19 cellular contexts compared by ENCODE assay signal in the genomic region with DNA sequence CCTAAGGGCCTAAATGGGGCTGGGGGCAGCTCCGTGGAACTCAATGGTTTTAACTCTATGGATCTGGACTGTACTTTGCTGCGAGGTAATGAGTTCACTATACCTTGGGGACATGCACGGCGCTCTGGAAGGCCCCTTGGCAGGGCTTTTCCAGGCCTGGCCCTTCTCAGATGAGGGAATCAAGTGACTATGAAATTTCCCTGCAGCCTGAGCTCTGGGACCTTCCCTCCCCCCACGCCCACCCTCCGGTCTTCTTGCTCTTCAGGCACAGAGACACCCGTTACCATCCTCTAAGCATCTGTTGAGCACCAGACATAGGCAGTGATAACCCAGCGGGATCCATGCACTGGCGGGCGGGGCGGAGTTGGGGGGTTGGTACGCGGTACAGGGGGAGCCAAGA.
A peak's percentile ranks its signal among the peaks of the same experiment; 100 is the strongest.
DNase-seq lines count a peak whose midpoint lies in the region; FAIRE-seq and TF ChIP-seq lines count a peak whose summit lies in the region.
"Had no signal": no experiment of that assay in that cellular context is flagged by ENCODE, and none has a peak within 500 bp of the region (broad histone marks: within the 10 kb centered on the region; RNA-seq: fewer than 3 reads in every experiment).

No MANE protein-coding gene starts in this region.

- no peak overlapping the region for H2BK5ac ChIP-seq in H9 (ENCODE audit: insufficient read length, low read length)

- no peaks in the 10 kb centered on the region for H3K79me2 ChIP-seq in H9 (ENCODE audit: insufficient read depth, low read length)

- H3K4me2 ChIP-seq in H9 (ENCODE audit: insufficient read depth, insufficient read length, low read length) = no peak overlapping the region

- H3K9me3 ChIP-seq in H9 (ENCODE audit: control insufficient read depth, low read depth, low read length) (no peaks in the 10 kb centered on the region), kidney (ENCODE audit: control insufficient read depth in 1 of 2, low read length in 2 of 2) (no peaks in the 10 kb centered on the region), spleen (peaks cover 0 to 13% (median under 1%) of the 10 kb centered on the region in 8 donors), prostate gland (no peaks in the 10 kb centered on the region)
- H3K9me3 ChIP-seq: BE2C had no signal

- H2BK12ac ChIP-seq in H9 (ENCODE audit: insufficient read length, low read depth, low read length) = no peak overlapping the region

- no peak overlapping the region for H2BK15ac ChIP-seq in H9 (ENCODE audit: low read depth, low read length)

- H3K4me1 ChIP-seq in H9 (ENCODE audit: insufficient read depth, low read length) = no peaks in the 10 kb centered on the region; the same call in 1 of the 2 replicates
- no peaks in the 10 kb centered on the region for H3K4me1 ChIP-seq in kidney (ENCODE audit: control insufficient read depth in 1 of 2, insufficient read depth in 1 of 2, low read depth in 1 of 2, low read length in 2 of 2)
- H3K4me1 ChIP-seq in spleen = peaks cover 0 to 12% (median 0%) of the 10 kb centered on the region in 6 donors
- no peaks in the 10 kb centered on the region for H3K4me1 ChIP-seq in prostate gland (replicated peaks)
- H3K4me1 ChIP-seq: BE2C had no signal

- H3K27ac ChIP-seq in H9 (ENCODE audit: insufficient read length, low read depth, low read length) = no peak overlapping the region
- no peak overlapping the region for H3K27ac ChIP-seq in kidney (ENCODE audit: low read depth in 2 of 2, low read length in 2 of 2)
- H3K27ac ChIP-seq in spleen = no peak overlapping the region
- H3K27ac ChIP-seq in prostate gland = no peak overlapping the region

- no peaks in the 10 kb centered on the region; the same call in 1 of the 2 replicates for H3K27me3 Mint-ChIP-seq in H9 (ENCODE audit: low read depth)

- H3K9me3 Mint-ChIP-seq in H9 = no peaks in the 10 kb centered on the region

- H4K5ac ChIP-seq in H9 (ENCODE audit: insufficient read length, low read depth, low read length) = no peak overlapping the region

- TF ChIP-seq CTCF in H9 (conservative IDR thresholded peaks at IDR 0.05) (no peak), kidney (IDR thresholded peaks at IDR 0.05; ENCODE audit: borderline replicate concordance, extremely low read depth, insufficient read depth) (no peak), spleen (IDR thresholded peaks at IDR 0.05 in 8 of 11, conservative IDR thresholded peaks at IDR 0.05 in 3 of 11) (no peak), prostate gland (IDR thresholded peaks at IDR 0.05) (no peak)

- H3K79me1 ChIP-seq in H9 (ENCODE audit: insufficient read depth, low read depth, low read length, poor library complexity, severe bottlenecking) = no peaks in the 10 kb centered on the region

- intact Hi-C loops in kidney (cut with DNase I) = no loop called here
- intact Hi-C loops in spleen (cut with DNase I; ENCODE audit: low total_unique reads) = no loop called here
- intact Hi-C loops in prostate gland (cut with DNase I) = no loop called here

- DNase-seq in NCI-H748 (lab: John Stamatoyannopoulos, UW; ENCODE audit: unreplicated experiment) (peak; percentile 7), NCI-H748 treated with DMSO at 0.1 percent for 48 hours (lab: John Stamatoyannopoulos, UW) (no peak), H9 (no peak), kidney (peak; percentile 45), spleen (peak; percentile 48), activated T-cell treated with anti-CD3 and anti-CD28 coated beads for 4 hours (no peak), LoVo (ENCODE audit: low spot score) (no peak), prostate gland (ENCODE audit: low spot score) (no peak)
- DNase-seq: 8988T, DND-41, HCEC 1CT, IMR-90, Karpas-422, MM.1S, NCI-H1694 treated with DMSO at 0.1 percent for 48 hours, NCI-H526 treated with DMSO at 0.1 percent for 48 hours, OCI-M1 had no signal

- H3K36me3 ChIP-seq in kidney (ENCODE audit: control insufficient read depth in 1 of 2, insufficient read depth in 2 of 2, low read length in 2 of 2) = no peaks in the 10 kb centered on the region
- no peaks in the 10 kb centered on the region for H3K36me3 ChIP-seq in spleen
- H3K36me3 ChIP-seq in prostate gland = no peaks in the 10 kb centered on the region
- H3K36me3 ChIP-seq: BE2C had no signal

- H3K23ac ChIP-seq in H9 (ENCODE audit: insufficient read length, low read depth, low read length) = no peak overlapping the region

- H3K9ac ChIP-seq in H9 (ENCODE audit: extremely low read depth, insufficient read length, low read length) (no peak overlapping the region), kidney (ENCODE audit: low read length in 2 of 2) (no peak overlapping the region)

- H2AFZ ChIP-seq in H9 (ENCODE audit: low read length) = no peak overlapping the region

- TF ChIP-seq POLR2A in spleen (IDR thresholded peaks at IDR 0.05) (no peak), prostate gland (IDR thresholded peaks at IDR 0.05) (no peak)

- no peaks in the 10 kb centered on the region for H4K20me1 ChIP-seq in H9 (ENCODE audit: control insufficient read depth, insufficient read depth, insufficient read length)

- H3K4me3 ChIP-seq in kidney (ENCODE audit: low read length in 2 of 2) = no peak overlapping the region
- no peak overlapping the region for H3K4me3 ChIP-seq in spleen
- H3K4me3 ChIP-seq in prostate gland = no peak overlapping the region

- FAIRE-seq in kidney (lab: Jason Lieb, UNC) = no peak
- FAIRE-seq: G401.6 had no signal

- no peaks in the 10 kb centered on the region for H3K36me3 Mint-ChIP-seq in H9 (ENCODE audit: insufficient read depth in 1 of 3, low read depth in 3 of 3)

- H3K4me3 Mint-ChIP-seq in H9 = no peak overlapping the region

- H4K91ac ChIP-seq in H9 (ENCODE audit: insufficient read length, low read depth, low read length) = no peak overlapping the region

- no peak overlapping the region for H3K4ac ChIP-seq in H9 (ENCODE audit: low read depth, low read length)

- H3K23me2 ChIP-seq in H9 (ENCODE audit: insufficient read length, low read depth, low read length, poor library complexity, severe bottlenecking) = no peaks in the 10 kb centered on the region

- no peak overlapping the region for H2BK120ac ChIP-seq in H9 (ENCODE audit: low read depth, low read length, poor library complexity, severe bottlenecking)

- H3K4me1 Mint-ChIP-seq in H9 = peaks cover 8 to 19% of the 10 kb centered on the region in 2 experiments

- no peak overlapping the region for H3K56ac ChIP-seq in H9 (ENCODE audit: insufficient read length, low read depth, low read length)

- H3K27me3 ChIP-seq in H9 (ENCODE audit: insufficient read depth, low read length) = no peaks in the 10 kb centered on the region
- H3K27me3 ChIP-seq in spleen (replicated peaks in 1 of 7) = peaks cover 0 to 60% (median 0%) of the 10 kb centered on the region in 7 donors
- no peaks in the 10 kb centered on the region for H3K27me3 ChIP-seq in prostate gland (replicated peaks; ENCODE audit: insufficient read depth)
- H3K27me3 ChIP-seq: BE2C had no signal

- no peak overlapping the region for H3K14ac ChIP-seq in H9 (ENCODE audit: insufficient read depth, low read length)

- no peak overlapping the region for H3T11ph ChIP-seq in H9 (ENCODE audit: low read length)

- peak overlapping the region in 2 of 3 experiments; percentile 70 to 85; a peak in 1 of 7 replicates for H3K27ac Mint-ChIP-seq in H9

- H2BK20ac ChIP-seq in H9 (ENCODE audit: low read depth, low read length, poor library complexity, severe bottlenecking) = no peak overlapping the region

- H3K18ac ChIP-seq in H9 (ENCODE audit: insufficient read length, low read depth, low read length) = no peak overlapping the region

- H4K8ac ChIP-seq in H9 (replicated peaks; ENCODE audit: insufficient read length, low read depth, low read length) = no peak overlapping the region

- H2AK5ac ChIP-seq in H9 (ENCODE audit: insufficient read length, low read length) = no peak overlapping the region

- no CpG with 5 or more reads among the region's 13 CpGs for WGBS in H9 (ENCODE audit: extremely low coverage, insufficient read length, low lambda C conversion rate)
- WGBS in spleen, 5 donors = 74 to 82% (median 81%) methylated on average over 12 to 13 of the region's 13 CpGs
- 85% methylated on average over 13 of the region's 13 CpGs for WGBS in prostate gland

Comparison
In these comparisons a context has a peak if more than half of its experiments do, and no peak if none do; other contexts are left out.
1. DNase-seq: peak in NCI-H748 (single experiment), kidney (single experiment) and spleen (single experiment); none in NCI-H748 treated with DMSO at 0.1 percent for 48 hours (single experiment), H9 (single experiment), activated T-cell treated with anti-CD3 and anti-CD28 coated beads for 4 hours (single experiment), LoVo (single experiment) and prostate gland (single experiment).